Comparison of ENCODE assay signal across 1 cellular context in the genomic region with DNA sequence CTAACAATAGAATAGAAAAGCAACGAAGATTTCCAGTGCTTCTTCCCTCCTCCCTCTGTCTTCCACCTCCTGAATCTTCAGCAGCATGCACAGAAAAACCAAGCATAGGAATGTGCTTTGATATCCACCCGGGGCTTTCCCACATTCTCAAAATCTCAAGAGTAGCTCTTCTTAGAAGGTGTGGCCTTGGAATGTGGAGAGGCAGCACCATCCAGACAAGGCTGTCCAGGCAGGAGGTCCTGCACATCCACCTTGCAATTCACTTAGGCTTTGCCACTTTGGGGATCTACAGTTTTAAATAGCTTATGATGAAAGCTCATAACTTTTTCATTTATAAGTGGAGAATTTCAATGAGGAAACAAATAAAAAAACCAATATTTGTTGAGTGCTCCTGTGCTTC.
TF ChIP-seq lines count a peak whose summit lies in the region.

No MANE protein-coding gene starts in this region.

TF ChIP-seq in H1, 55 proteins besides CTCF, POLR2A, EP300 and RAD21:
- TF ChIP-seq TEAD4 (IDR thresholded peaks at IDR 0.05; ENCODE audit: low read depth, low read length) (0 out of 2 replicates have a peak, but pooled peaks have one; percentile 29), SUZ12 (IDR thresholded peaks at IDR 0.05; ENCODE audit: low read length) (no peak), HDAC6 (IDR thresholded peaks at IDR 0.05; ENCODE audit: low read depth, low read length) (no peak)
